In genomic region chr1:237249120-237249519, GRCh38 we compare ENCODE assay signal across 15 cellular contexts.
"Had no signal": no experiment of that assay in that cellular context is flagged by ENCODE, and none has a peak within 500 bp of the region (broad histone marks: within the 10 kb centered on the region; RNA-seq: fewer than 3 reads in every experiment).

No MANE protein-coding gene starts in this region.

- ATAC-seq: activated CD8-positive, alpha-beta T cell treated with anti-CD3 and anti-CD28 coated beads for 36 hours; PC-3 had no signal

- H3K9me3 Mint-ChIP-seq: activated CD8-positive, alpha-beta T cell treated with anti-CD3 and anti-CD28 coated beads for 36 hours; activated naive CD4-positive, alpha-beta T cell treated with anti-CD3 and anti-CD28 coated beads, Interleukin-2, amount 50 U/mL, for 24 hours; activated T-cell treated with anti-CD3 and anti-CD28 coated beads, Interleukin-2, amount 50 U/mL, for 72 hours had no signal

- DNase-seq: activated CD4-positive, CD25-positive, alpha-beta regulatory T cell; activated CD8-positive, alpha-beta memory T cell treated with anti-CD3 and anti-CD28 coated beads, Interleukin-2, amount 50 U/mL, for 4 hours; activated CD8-positive, alpha-beta T cell treated with anti-CD3 and anti-CD28 coated beads for 36 hours; activated T-cell treated with anti-CD3 and anti-CD28 coated beads, Interleukin-2, amount 50 U/mL, for 72 hours; aorta; MG63; MV-4-11; NCI-H1092 treated with DMSO at 0.1 percent for 48 hours; NCI-H1417 treated with DMSO at 0.1 percent for 48 hours; NCI-H1694 treated with DMSO at 0.1 percent for 48 hours; NCI-H2029 treated with DMSO at 0.1 percent for 48 hours; NCI-H524; PC-3; SIG-M5 had no signal

- H3K27ac Mint-ChIP-seq: activated CD8-positive, alpha-beta T cell treated with anti-CD3 and anti-CD28 coated beads for 36 hours; activated naive CD4-positive, alpha-beta T cell treated with anti-CD3 and anti-CD28 coated beads, Interleukin-2, amount 50 U/mL, for 24 hours; activated T-cell treated with anti-CD3 and anti-CD28 coated beads, Interleukin-2, amount 50 U/mL, for 72 hours had no signal

- H3K36me3 Mint-ChIP-seq: activated naive CD4-positive, alpha-beta T cell treated with anti-CD3 and anti-CD28 coated beads, Interleukin-2, amount 50 U/mL, for 24 hours had no signal

- H3K4me3 Mint-ChIP-seq: activated CD8-positive, alpha-beta T cell treated with anti-CD3 and anti-CD28 coated beads for 36 hours; activated naive CD4-positive, alpha-beta T cell treated with anti-CD3 and anti-CD28 coated beads, Interleukin-2, amount 50 U/mL, for 24 hours; activated T-cell treated with anti-CD3 and anti-CD28 coated beads, Interleukin-2, amount 50 U/mL, for 72 hours had no signal

- H3K27me3 Mint-ChIP-seq: activated CD8-positive, alpha-beta T cell treated with anti-CD3 and anti-CD28 coated beads for 36 hours; activated naive CD4-positive, alpha-beta T cell treated with anti-CD3 and anti-CD28 coated beads, Interleukin-2, amount 50 U/mL, for 24 hours had no signal

- H3K4me1 Mint-ChIP-seq: activated naive CD4-positive, alpha-beta T cell treated with anti-CD3 and anti-CD28 coated beads, Interleukin-2, amount 50 U/mL, for 24 hours had no signal
